Comparison of ENCODE assay signal across 1 cellular context in genomic region chr2:233643128-233643527, GRCh38.
TF ChIP-seq lines count a peak whose summit lies in the region.

No MANE protein-coding gene starts in this region.

TF ChIP-seq in GM23338, 12 proteins besides CTCF, POLR2A, EP300 and RAD21 (continued from another document):
- no peak for TF ChIP-seq REST (IDR thresholded peaks at IDR 0.05; ENCODE audit: unreplicated experiment)
- TF ChIP-seq EZH2 (IDR thresholded peaks at IDR 0.05; ENCODE audit: low read depth, unreplicated experiment), result no peak
- TF ChIP-seq CREB1 (CRISPR knock-in tag; IDR thresholded peaks at IDR 0.05; ENCODE audit: low read depth), result no peak
- TF ChIP-seq EZH2phosphoT487 (IDR thresholded peaks at IDR 0.05; ENCODE audit: unreplicated experiment), result no peak
- no peak for TF ChIP-seq ZNF114 (CRISPR knock-in tag; IDR thresholded peaks at IDR 0.05)
- no peak for TF ChIP-seq NANOG (IDR thresholded peaks at IDR 0.05; ENCODE audit: borderline replicate concordance)
- no peak for TF ChIP-seq ETS1 (IDR thresholded peaks at IDR 0.05)
- TF ChIP-seq STAT1 (IDR thresholded peaks at IDR 0.05; ENCODE audit: unreplicated experiment), result no peak
- no peak for TF ChIP-seq ZNF331 (CRISPR knock-in tag; IDR thresholded peaks at IDR 0.05; ENCODE audit: low read depth)
